In the genomic region with DNA sequence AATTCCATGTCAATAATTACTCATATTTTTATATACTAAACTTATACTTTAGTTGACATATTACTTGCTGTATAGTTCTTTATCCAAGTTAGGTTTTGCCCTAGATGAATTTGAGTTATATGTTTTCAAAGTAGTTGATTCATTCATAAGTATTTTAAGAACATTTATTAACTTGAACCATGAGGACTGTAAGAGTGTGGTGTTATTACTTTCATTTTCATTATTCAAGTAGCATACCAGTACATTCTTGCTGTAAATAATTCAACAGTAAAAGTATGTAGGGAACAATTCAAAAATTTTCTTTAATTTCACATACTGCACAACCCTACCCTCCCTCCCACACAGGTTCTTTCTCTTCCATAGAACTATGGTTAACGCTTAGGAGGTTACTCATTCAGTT, we compare ENCODE assay signal across 1 cellular context.
TF ChIP-seq lines count a peak whose summit lies in the region.

No MANE protein-coding gene starts in this region.

TF ChIP-seq in GM12878, 131 proteins besides CTCF, POLR2A, EP300 and RAD21 (continued from another document):
- TF ChIP-seq ZBTB40 (IDR thresholded peaks at IDR 0.05; ENCODE audit: borderline replicate concordance) (no peak), RB1 (IDR thresholded peaks at IDR 0.05; ENCODE audit: borderline replicate concordance) (no peak), MYC (IDR thresholded peaks at IDR 0.05; ENCODE audit: insufficient read depth, insufficient read length, insufficient replicate concordance, low read length, severe bottlenecking) (no peak), ZZZ3 (IDR thresholded peaks at IDR 0.05; ENCODE audit: control insufficient read depth, insufficient read length, low read depth) (no peak), LARP7 (IDR thresholded peaks at IDR 0.05) (no peak), CEBPB (IDR thresholded peaks at IDR 0.05; ENCODE audit: borderline replicate concordance in 1 of 2, low read depth in 2 of 2, low read length in 2 of 2) (no peak), PAX8 (IDR thresholded peaks at IDR 0.05) (no peak), SRF (IDR thresholded peaks at IDR 0.05; ENCODE audit: low read depth in 2 of 2, low read length in 2 of 2) (no peak), NKRF (conservative IDR thresholded peaks at IDR 0.05) (no peak), STAT3 (IDR thresholded peaks at IDR 0.05; ENCODE audit: low read depth, low read length) (no peak), SMAD1 (IDR thresholded peaks at IDR 0.05; ENCODE audit: low read depth, partially characterized antibody) (no peak), ZBTB4 (CRISPR knock-in tag; IDR thresholded peaks at IDR 0.05) (no peak), HDAC2 (IDR thresholded peaks at IDR 0.05) (no peak), ZNF217 (IDR thresholded peaks at IDR 0.05) (no peak), SREBF1 (IDR thresholded peaks at IDR 0.05; ENCODE audit: low read length) (no peak), PML (IDR thresholded peaks at IDR 0.05; ENCODE audit: low read length) (no peak)
TF ChIP-seq in GM12878: peak in this region for 0.
